ENCODE assay signal across 25 cellular contexts in the genomic region with DNA sequence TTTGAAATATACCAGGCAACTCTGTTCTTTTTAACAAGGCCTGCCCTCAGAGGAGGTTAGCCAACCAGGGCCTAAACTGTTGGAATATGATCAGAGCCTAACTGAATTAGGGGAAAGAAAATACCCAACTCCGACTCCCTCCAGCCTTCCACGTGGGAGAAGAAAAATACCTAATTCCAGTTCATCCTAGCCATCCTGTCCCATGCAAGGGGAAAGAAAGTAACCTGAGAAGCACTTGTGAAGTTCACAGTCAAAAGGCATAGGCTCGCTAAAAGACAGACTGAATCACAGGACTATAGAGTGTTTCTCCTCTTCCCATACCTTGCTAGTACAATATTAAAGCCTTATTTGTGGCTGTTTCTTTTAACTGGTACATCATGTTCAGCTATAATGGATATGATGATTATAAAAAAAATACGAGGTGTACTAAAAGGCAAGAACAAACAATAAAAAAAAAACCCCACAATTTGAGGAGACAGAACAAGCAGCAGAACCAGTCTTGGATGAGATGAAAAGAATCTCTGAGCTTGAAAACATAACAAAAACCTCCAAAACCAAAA. TPM values are rescaled to one million over a fixed set of nuclear protein-coding genes. Genes with fewer than 3 reads are reported as not detected.
DNase-seq lines count a peak whose midpoint lies in the region; ATAC-seq, FAIRE-seq and TF ChIP-seq lines count a peak whose summit lies in the region.
"Had no signal": no experiment of that assay in that cellular context is flagged by ENCODE, and none has a peak within 500 bp of the region (broad histone marks: within the 10 kb centered on the region; RNA-seq: fewer than 3 reads in every experiment).

No MANE protein-coding gene starts in this region.

- H3K23ac ChIP-seq in H9 (ENCODE audit: insufficient read length, low read depth, low read length) = no peak overlapping the region

- H4K5ac ChIP-seq in H9 (ENCODE audit: insufficient read length, low read depth, low read length) = no peak overlapping the region

- H3K23me2 ChIP-seq in H9 (ENCODE audit: insufficient read length, low read depth, low read length, poor library complexity, severe bottlenecking) = no peaks in the 10 kb centered on the region

- no peak overlapping the region for H3T11ph ChIP-seq in H9 (ENCODE audit: low read length)

- H3K36me3 ChIP-seq in osteoblast (ENCODE audit: insufficient read depth, low read length) = no peaks in the 10 kb centered on the region
- no peaks in the 10 kb centered on the region for H3K36me3 ChIP-seq in left lung
- H3K36me3 ChIP-seq: BLaER1, HAP-1 had no signal

- no peak overlapping the region for H2BK15ac ChIP-seq in H9 (ENCODE audit: low read depth, low read length)

- no peak overlapping the region for H3K4me2 ChIP-seq in H9 (ENCODE audit: insufficient read depth, insufficient read length, low read length)
- no peak overlapping the region for H3K4me2 ChIP-seq in osteoblast (ENCODE audit: insufficient read depth, low read length)
- H3K4me2 ChIP-seq: BLaER1 had no signal

- no peaks in the 10 kb centered on the region for H3K79me1 ChIP-seq in H9 (ENCODE audit: insufficient read depth, low read depth, low read length, poor library complexity, severe bottlenecking)

- no peaks in the 10 kb centered on the region; the same call in 1 of the 2 replicates for H3K4me1 ChIP-seq in H9 (ENCODE audit: insufficient read depth, low read length)
- H3K4me1 ChIP-seq in osteoblast (ENCODE audit: insufficient read depth, low read length) = no peaks in the 10 kb centered on the region
- H3K4me1 ChIP-seq in left lung = no peaks in the 10 kb centered on the region
- H3K4me1 ChIP-seq in foreskin keratinocyte = no peaks in the 10 kb centered on the region
- H3K4me1 ChIP-seq: BLaER1, HAP-1 had no signal

- H3K79me2 ChIP-seq in H9 (ENCODE audit: insufficient read depth, low read length) (no peaks in the 10 kb centered on the region), osteoblast (ENCODE audit: insufficient read depth, low read length) (no peaks in the 10 kb centered on the region)

- H4K8ac ChIP-seq in H9 (replicated peaks; ENCODE audit: insufficient read length, low read depth, low read length) = no peak overlapping the region

- H3K4me3 ChIP-seq in osteoblast (ENCODE audit: insufficient read depth, low read length) (no peak overlapping the region), left lung (no peak overlapping the region)
- H3K4me3 ChIP-seq: BLaER1, HAP-1, SK-N-MC had no signal

- peak overlapping the region; percentile 52 for H3K27ac ChIP-seq in 22Rv1
- H3K27ac ChIP-seq in H9 (ENCODE audit: insufficient read length, low read depth, low read length) = no peak overlapping the region
- no peak overlapping the region for H3K27ac ChIP-seq in osteoblast (ENCODE audit: low read depth, low read length)
- H3K27ac ChIP-seq in left lung = no peak overlapping the region
- no peak overlapping the region for H3K27ac ChIP-seq in foreskin keratinocyte
- H3K27ac ChIP-seq: BLaER1, SK-N-MC had no signal

- H3K36me3 Mint-ChIP-seq in H9 (ENCODE audit: insufficient read depth in 1 of 3, low read depth in 3 of 3) = no peaks in the 10 kb centered on the region

- peak; percentile 43 for FAIRE-seq in colon (lab: Jason Lieb, UNC)
- FAIRE-seq: GM12891 had no signal

- no peak overlapping the region for H2BK120ac ChIP-seq in H9 (ENCODE audit: low read depth, low read length, poor library complexity, severe bottlenecking)

- H3K4me3 Mint-ChIP-seq in H9 = no peak overlapping the region
- H3K4me3 Mint-ChIP-seq: CD4-positive, alpha-beta T cell had no signal

- no peak overlapping the region for H3K4ac ChIP-seq in H9 (ENCODE audit: low read depth, low read length)

- no peak overlapping the region for H2AK5ac ChIP-seq in H9 (ENCODE audit: insufficient read length, low read length)

- ATAC-seq in left lung = no peak
- no peak for ATAC-seq in foreskin keratinocyte

- no peaks in the 10 kb centered on the region for H3K9me3 Mint-ChIP-seq in H9

- no peak overlapping the region for H2BK12ac ChIP-seq in H9 (ENCODE audit: insufficient read length, low read depth, low read length)

- TF ChIP-seq CTCF in 22Rv1 (IDR thresholded peaks at IDR 0.05) = no peak
- TF ChIP-seq CTCF in H9 (conservative IDR thresholded peaks at IDR 0.05) = no peak
- no peak for TF ChIP-seq CTCF in osteoblast (IDR thresholded peaks at IDR 0.05; ENCODE audit: extremely low read depth, low read depth, low read length)
- TF ChIP-seq CTCF in left lung (IDR thresholded peaks at IDR 0.05) = no peak
- TF ChIP-seq CTCF in foreskin keratinocyte (conservative IDR thresholded peaks at IDR 0.05) = no peak

- intact Hi-C loops in left lung (cut with DNase I) = no loop called here

- H4K91ac ChIP-seq in H9 (ENCODE audit: insufficient read length, low read depth, low read length) = no peak overlapping the region

- H3K14ac ChIP-seq in H9 (ENCODE audit: insufficient read depth, low read length) = peak overlapping the region; percentile 9; the same call in 1 of the 2 replicates

- no peaks in the 10 kb centered on the region for H3K27me3 ChIP-seq in H9 (ENCODE audit: insufficient read depth, low read length)
- no peaks in the 10 kb centered on the region for H3K27me3 ChIP-seq in osteoblast (ENCODE audit: insufficient read depth, low read length)
- H3K27me3 ChIP-seq in left lung = no peaks in the 10 kb centered on the region
- no peaks in the 10 kb centered on the region for H3K27me3 ChIP-seq in foreskin keratinocyte
- H3K27me3 ChIP-seq: BLaER1 had no signal

- no peak overlapping the region for H3K9ac ChIP-seq in H9 (ENCODE audit: extremely low read depth, insufficient read length, low read length)
- H3K9ac ChIP-seq: BLaER1 had no signal

- H3K56ac ChIP-seq in H9 (ENCODE audit: insufficient read length, low read depth, low read length) = no peak overlapping the region

- no peaks in the 10 kb centered on the region for H3K9me3 ChIP-seq in H9 (ENCODE audit: control insufficient read depth, low read depth, low read length)
- H3K9me3 ChIP-seq in osteoblast (ENCODE audit: low read depth, low read length) = no peaks in the 10 kb centered on the region
- H3K9me3 ChIP-seq in left lung = no peaks in the 10 kb centered on the region
- H3K9me3 ChIP-seq: BLaER1, HAP-1 had no signal

- no peak overlapping the region for H2BK5ac ChIP-seq in H9 (ENCODE audit: insufficient read length, low read length)

- H2AFZ ChIP-seq in H9 (ENCODE audit: low read length) (peak overlapping the region; percentile 36), osteoblast (ENCODE audit: low read length) (no peak overlapping the region)

- H3K27ac Mint-ChIP-seq in H9 = peak overlapping the region in 1 of 3 experiments; percentile 34; a peak in 1 of 7 replicates
- H3K27ac Mint-ChIP-seq: CD4-positive, alpha-beta T cell had no signal

- H3K4me1 Mint-ChIP-seq in H9 = peaks cover 18 to 19% of the 10 kb centered on the region in 2 experiments

- peak overlapping the region; percentile 56 for H3K18ac ChIP-seq in H9 (ENCODE audit: insufficient read length, low read depth, low read length)

- H4K20me1 ChIP-seq in H9 (ENCODE audit: control insufficient read depth, insufficient read depth, insufficient read length) (no peaks in the 10 kb centered on the region), osteoblast (ENCODE audit: insufficient read depth, low read length) (no peaks in the 10 kb centered on the region)
- H4K20me1 ChIP-seq: BLaER1 had no signal

- peaks cover 3% of the 10 kb centered on the region for H3K27me3 Mint-ChIP-seq in H9 (ENCODE audit: low read depth)

- no CpG with 5 or more reads among the region's 4 CpGs for WGBS in H9 (ENCODE audit: extremely low coverage, insufficient read length, low lambda C conversion rate)

- no peak for DNase-seq in H9
- peak; percentile 32 for DNase-seq in osteoblast (ENCODE audit: insufficient read length, low spot score, missing footprints)
- no peak for DNase-seq in left lung
- DNase-seq in ureter (ENCODE audit: low spot score) = no peak
- DNase-seq in foreskin keratinocyte = no peak
- DNase-seq: CD4-positive, alpha-beta T cell; COR-L47; KBM-7; NCI-H1092; NCI-H1436 treated with DMSO at 0.1 percent for 48 hours; NCI-H1930; NCI-H446; NCI-H526; SHP77; SW 1271 had no signal

- H2BK20ac ChIP-seq in H9 (ENCODE audit: low read depth, low read length, poor library complexity, severe bottlenecking) = no peak overlapping the region

RNA-seq across cellular contexts. Expression of a gene that starts 18.0 kb away (rescaled TPM):
- 0.11 and 0.42 TPM in 2 replicates for total RNA-seq in H9 (2021)
- not detected in 2 replicates for total RNA-seq in osteoblast
- under 1 TPM; 0.09 to 0.39 TPM for total RNA-seq in left lung
- 25.1 TPM for total RNA-seq in ureter
- total RNA-seq in foreskin keratinocyte = under 0.01 TPM in 1 of 2 replicates, not detected in the other
- not detected in 2 replicates for polyA plus RNA-seq in foreskin keratinocyte
- total RNA-seq: A673; CD4-positive, alpha-beta T cell; G401; HT1080; OCI-LY7 had no signal

Comparison
In these comparisons a context has a peak if more than half of its experiments do, and no peak if none do; other contexts are left out.
1. RNA of a gene that starts 18.0 kb away (total RNA-seq): 25.1 TPM in ureter (single experiment); 0.11 to 0.42 TPM in H9, 0.09 to 0.39 TPM in left lung, not detected in osteoblast and under 0.01 TPM in foreskin keratinocyte; every median in the first group is over 10 times any median in the second.